In genomic region chrX:102154900-102155805, GRCh38 we compare ENCODE assay signal across 8 cellular contexts. TPM values are rescaled to one million over a fixed set of nuclear protein-coding genes. Genes with fewer than 3 reads are reported as not detected.
DNase-seq lines count a peak whose midpoint lies in the region; ATAC-seq and TF ChIP-seq lines count a peak whose summit lies in the region.

No MANE protein-coding gene starts in this region.

- H2AK5ac ChIP-seq in neuronal stem cell (ENCODE audit: low read depth, low read length) = no peak overlapping the region

- H3K4me2 ChIP-seq in neuronal stem cell (ENCODE audit: insufficient read depth, low read length, poor library complexity, severe bottlenecking) = peak overlapping the region; percentile 67

- H3K4me1 ChIP-seq in endodermal cell (ENCODE audit: control insufficient read depth, insufficient read depth, low read length) (no peaks in the 10 kb centered on the region), neuronal stem cell (ENCODE audit: control insufficient read depth in 2 of 2, insufficient read depth in 1 of 2, low read depth in 1 of 2, low read length in 2 of 2) (no peaks in the 10 kb centered on the region)

- peak; percentile 54 for ATAC-seq in GM19395 (IDR thresholded peaks at IDR 0.05; ENCODE audit: unreplicated experiment)
- peak; percentile 46 for ATAC-seq in HG03159 (IDR thresholded peaks at IDR 0.05; ENCODE audit: unreplicated experiment)

- H3K23ac ChIP-seq in neuronal stem cell (ENCODE audit: low read depth, low read length, poor library complexity) = no peak overlapping the region

- H3K27me3 ChIP-seq in endodermal cell (ENCODE audit: control insufficient read depth, insufficient read depth, low read length, poor library complexity, severe bottlenecking) (no peaks in the 10 kb centered on the region), neuronal stem cell (ENCODE audit: control insufficient read depth in 3 of 3, insufficient read depth in 3 of 3, low read depth in 1 of 3, low read length in 3 of 3) (no peaks in the 10 kb centered on the region)

- no peak overlapping the region for H4K8ac ChIP-seq in neuronal stem cell (ENCODE audit: low read depth, low read length)

- H3K4me3 Mint-ChIP-seq in endodermal cell = peak overlapping the region; percentile 73

- H3K27ac ChIP-seq in endodermal cell (ENCODE audit: low read depth, low read length) (no peak overlapping the region), neuronal stem cell (replicated peaks; ENCODE audit: low read length) (no peak overlapping the region)

- H3K9me3 ChIP-seq in endodermal cell (ENCODE audit: control insufficient read depth, low read length) (no peaks in the 10 kb centered on the region), neuronal stem cell (replicated peaks in 1 of 2; ENCODE audit: control insufficient read depth in 2 of 2, insufficient read depth in 1 of 2, low read depth in 1 of 2, low read length in 2 of 2) (no peaks in the 10 kb centered on the region)

- TF ChIP-seq CTCF in endodermal cell (conservative IDR thresholded peaks at IDR 0.05) = no peak

- peak; percentile 6 for DNase-seq in activated CD4-positive, alpha-beta T cell treated with anti-CD3 and anti-CD28 coated beads, Interleukin-2, amount 50 U/mL, for 1 hour
- DNase-seq in endodermal cell = no peak
- DNase-seq in neuronal stem cell (ENCODE audit: low spot score) = peak; percentile 24
- DNase-seq in NCI-H1436 (lab: John Stamatoyannopoulos, UW) = no peak
- DNase-seq in HuH-7 (ENCODE audit: low spot score) = no peak
- DNase-seq in 8988T = no peak

- H3K27me3 Mint-ChIP-seq in endodermal cell (ENCODE audit: insufficient read depth) = peaks cover 2% of the 10 kb centered on the region

- H3K36me3 ChIP-seq in endodermal cell (ENCODE audit: control insufficient read depth, insufficient read depth, low read length) = no peaks in the 10 kb centered on the region
- H3K36me3 ChIP-seq in neuronal stem cell (replicated peaks in 1 of 2; ENCODE audit: control insufficient read depth in 2 of 2, insufficient read depth in 2 of 2, low read length in 2 of 2) = no peaks in the 10 kb centered on the region

- peaks cover 10% of the 10 kb centered on the region for H3K4me1 Mint-ChIP-seq in endodermal cell

- H3K4me3 ChIP-seq in endodermal cell (ENCODE audit: low read length) = peak overlapping the region; percentile 40
- H3K4me3 ChIP-seq in neuronal stem cell (ENCODE audit: low read length in 2 of 2) = peak overlapping the region in 1 of 2 donors; percentile 87

- WGBS in endodermal cell (ENCODE audit: insufficient coverage in 1 of 2, insufficient read length in 1 of 2), 2 experiments = 70% methylated on average over 27 of the region's 32 CpGs; no CpG with 5 or more reads in 1 of the 2 experiments
- WGBS in neuronal stem cell (ENCODE audit: extremely low coverage in 2 of 2, insufficient read length in 2 of 2, insufficient replicate concordance in 1 of 2), 2 donors = no CpG with 5 or more reads among the region's 32 CpGs

- H3K79me1 ChIP-seq in neuronal stem cell (ENCODE audit: low read depth, low read length) = no peaks in the 10 kb centered on the region

- peaks cover 3% of the 10 kb centered on the region for H3K36me3 Mint-ChIP-seq in endodermal cell (ENCODE audit: low read depth)

- no peak overlapping the region for H3K9ac ChIP-seq in endodermal cell (ENCODE audit: extremely low read depth, low read length, poor library complexity, severe bottlenecking)
- H3K9ac ChIP-seq in neuronal stem cell (ENCODE audit: low read depth, low read length, poor library complexity) = peak overlapping the region; percentile 47

- no peak overlapping the region for H3K4ac ChIP-seq in neuronal stem cell (ENCODE audit: low read length)

- H3K14ac ChIP-seq in neuronal stem cell (ENCODE audit: low read length) = no peak overlapping the region

- H3K27ac Mint-ChIP-seq in endodermal cell = peak overlapping the region; percentile 90

- peaks cover 47% of the 10 kb centered on the region for H3K9me3 Mint-ChIP-seq in endodermal cell

- no peak overlapping the region for H3K18ac ChIP-seq in neuronal stem cell (ENCODE audit: low read length)

- H2BK15ac ChIP-seq in neuronal stem cell (ENCODE audit: low read length) = no peak overlapping the region

- no peak overlapping the region for H4K91ac ChIP-seq in neuronal stem cell (ENCODE audit: low read depth, low read length, poor library complexity)

- no peak overlapping the region for H2AFZ ChIP-seq in neuronal stem cell (ENCODE audit: low read length)

- H2BK120ac ChIP-seq in neuronal stem cell (ENCODE audit: low read depth, low read length) = no peak overlapping the region

- no peak overlapping the region for H2BK5ac ChIP-seq in neuronal stem cell (ENCODE audit: low read length)

- H2BK12ac ChIP-seq in neuronal stem cell (ENCODE audit: low read length) = no peak overlapping the region

RNA-seq across cellular contexts. Expression of gene BEX5, which starts 0.6 kb away (rescaled TPM):
- 1 to 10 TPM; 5.6 to 8.4 TPM for total RNA-seq in endodermal cell
- polyA plus RNA-seq in endodermal cell (2013, experiment 1 of 2) = 3.0 TPM
- polyA plus RNA-seq in endodermal cell (2013, experiment 2 of 2) = 3.9 TPM
- 17.5 TPM for polyA plus RNA-seq in neuronal stem cell (2013, experiment 1 of 2)
- polyA plus RNA-seq in neuronal stem cell (2013, experiment 2 of 2) = 17.0 TPM

RNA-seq across cellular contexts. Expression of gene TCEAL6, which starts 12.9 kb away (rescaled TPM):
- not detected for total RNA-seq in endodermal cell
- polyA plus RNA-seq in endodermal cell (2013, experiment 1 of 2) = not detected
- not detected for polyA plus RNA-seq in endodermal cell (2013, experiment 2 of 2)
- 0.21 TPM for polyA plus RNA-seq in neuronal stem cell (2013, experiment 1 of 2)
- polyA plus RNA-seq in neuronal stem cell (2013, experiment 2 of 2) = 0.29 TPM

RNA-seq across cellular contexts. Expression of gene TCEAL2, which starts 29.7 kb away (rescaled TPM):
- total RNA-seq in endodermal cell = 10 to 100 TPM in 1 of 2 donors, 1 to 10 TPM in 1; 3.5 to 11.7 TPM
- polyA plus RNA-seq in endodermal cell (2013, experiment 1 of 2) = 7.4 TPM
- polyA plus RNA-seq in endodermal cell (2013, experiment 2 of 2) = 5.4 TPM
- polyA plus RNA-seq in neuronal stem cell (2013, experiment 1 of 2) = 48.6 TPM
- 47.7 TPM for polyA plus RNA-seq in neuronal stem cell (2013, experiment 2 of 2)

RNA-seq across cellular contexts. Expression of gene TCP11X1, which starts 59.9 kb away (rescaled TPM):
- 1 to 10 TPM in 1 of 2 donors, not detected in 1; 1.1 TPM for total RNA-seq in endodermal cell
- not detected for polyA plus RNA-seq in endodermal cell (2013, experiment 1 of 2)
- polyA plus RNA-seq in endodermal cell (2013, experiment 2 of 2) = not detected
- polyA plus RNA-seq in neuronal stem cell (2013, experiment 1 of 2) = 0.32 TPM
- polyA plus RNA-seq in neuronal stem cell (2013, experiment 2 of 2) = 0.06 TPM

Comparison
In these comparisons a context has a peak if more than half of its experiments do, and no peak if none do; other contexts are left out.
1. DNase-seq: peak in activated CD4-positive, alpha-beta T cell treated with anti-CD3 and anti-CD28 coated beads, Interleukin-2, amount 50 U/mL, for 1 hour (single experiment) and neuronal stem cell (single experiment); none in endodermal cell (single experiment), NCI-H1436 (single experiment), HuH-7 (single experiment) and 8988T (single experiment).